Comparison of ENCODE assay signal across 13 cellular contexts in the genomic region with DNA sequence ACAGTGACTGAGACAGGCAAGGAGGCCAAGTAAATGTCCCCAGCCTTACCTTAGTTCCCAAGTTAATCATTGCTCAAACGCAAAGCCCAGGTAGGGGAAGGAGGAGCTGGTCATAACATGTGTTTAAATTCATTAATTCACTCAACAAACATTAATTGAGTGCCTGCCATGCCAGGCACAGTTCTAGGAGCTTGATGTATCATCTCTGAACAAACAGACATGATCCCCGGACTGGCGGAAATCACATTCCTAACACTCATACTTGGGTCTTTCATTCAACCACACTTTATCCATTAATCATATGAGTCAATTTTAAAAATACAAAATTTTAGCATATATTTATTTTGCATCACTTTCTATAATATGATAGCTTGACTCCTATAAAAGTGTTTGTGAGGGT.
DNase-seq lines count a peak whose midpoint lies in the region; ATAC-seq, FAIRE-seq and TF ChIP-seq lines count a peak whose summit lies in the region.
"Had no signal": no experiment of that assay in that cellular context is flagged by ENCODE, and none has a peak within 500 bp of the region (broad histone marks: within the 10 kb centered on the region; RNA-seq: fewer than 3 reads in every experiment).

No MANE protein-coding gene starts in this region.

- no peaks in the 10 kb centered on the region for H3K27me3 Mint-ChIP-seq in nephron (ENCODE audit: low read depth)

- intact Hi-C loops in posterior cingulate gyrus (cut with DNase I), result loop anchor here (2.0 to 5.0 kb wide), 3 partner anchors 192 to 1555 kb away; no protein-coding TSS in a partner anchor
- intact Hi-C loops in pancreas (cut with DNase I), result loop anchor here in 1 of 3 donors (10.0 kb wide), 1 partner anchor 195 kb away; no protein-coding TSS in a partner anchor

- H3K36me3 ChIP-seq in RWPE2 (ENCODE audit: low read depth), result no peaks in the 10 kb centered on the region
- no peaks in the 10 kb centered on the region for H3K36me3 ChIP-seq in pancreas

- peaks cover 3% of the 10 kb centered on the region for H3K9me3 Mint-ChIP-seq in nephron
- H3K9me3 Mint-ChIP-seq: CD14-positive monocyte, IgD-negative memory B cell had no signal

- no peak for FAIRE-seq in pancreas (lab: Jason Lieb, UNC)
- FAIRE-seq: H54 had no signal

- no peak overlapping the region for H3K27ac ChIP-seq in RWPE2 (ENCODE audit: poor library complexity, severe bottlenecking)
- no peak overlapping the region for H3K27ac ChIP-seq in epithelial cell of prostate
- no peak overlapping the region for H3K27ac ChIP-seq in pancreas

- peak; percentile 41; the same call in 1 of the 3 replicates for ATAC-seq in RWPE2 (ENCODE audit: low read depth)
- no peak for ATAC-seq in GM21390 (IDR thresholded peaks at IDR 0.05; ENCODE audit: unreplicated experiment)
- no peak for ATAC-seq in pancreas

- TF ChIP-seq CTCF in RWPE2 (IDR thresholded peaks at IDR 0.05; ENCODE audit: poor library complexity, severe bottlenecking) (no peak), nephron (IDR thresholded peaks at IDR 0.05; ENCODE audit: unreplicated experiment in 3 of 3) (no peak), pancreas (IDR thresholded peaks at IDR 0.05) (no peak)

- H3K9me3 ChIP-seq in RWPE2 (ENCODE audit: severe bottlenecking) (no peaks in the 10 kb centered on the region), pancreas (no peaks in the 10 kb centered on the region)
- H3K9me3 ChIP-seq: SK-N-SH had no signal

- WGBS in pancreas, 2 donors, result 80 to 82% methylated on average over 3 of the region's 3 CpGs

- H3K4me3 Mint-ChIP-seq in nephron, result no peak overlapping the region
- H3K4me3 Mint-ChIP-seq: B cell, CD14-positive monocyte, IgD-negative memory B cell had no signal

- DNase-seq in EL (peak; percentile 14), RWPE2 (ENCODE audit: low spot score) (no peak), epithelial cell of prostate (ENCODE audit: low read depth, low spot score) (peak; percentile 10), posterior cingulate gyrus (no peak), epidermal melanocyte (ENCODE audit: insufficient read length, low spot score) (no peak), pancreas (no peak)

- H3K4me1 Mint-ChIP-seq in nephron, result peaks cover 32% of the 10 kb centered on the region
- H3K4me1 Mint-ChIP-seq: B cell, IgD-negative memory B cell had no signal

- peak overlapping the region in 2 of 3 experiments; percentile 78 to 79 for H3K27ac Mint-ChIP-seq in nephron
- H3K27ac Mint-ChIP-seq: B cell had no signal

- no peaks in the 10 kb centered on the region for H3K27me3 ChIP-seq in RWPE2 (ENCODE audit: insufficient read depth, poor library complexity, severe bottlenecking)
- no peaks in the 10 kb centered on the region for H3K27me3 ChIP-seq in pancreas

- H3K4me3 ChIP-seq in RWPE2 (ENCODE audit: severe bottlenecking) (no peak overlapping the region), pancreas (no peak overlapping the region)

- H3K36me3 Mint-ChIP-seq in nephron (ENCODE audit: low read depth), result no peaks in the 10 kb centered on the region
- H3K36me3 Mint-ChIP-seq: CD14-positive monocyte, IgD-negative memory B cell had no signal

- H3K4me1 ChIP-seq in RWPE2 (ENCODE audit: insufficient read depth, poor library complexity, severe bottlenecking) (no peaks in the 10 kb centered on the region), pancreas (no peaks in the 10 kb centered on the region)

Comparison
In these comparisons a context has a peak if more than half of its experiments do, and no peak if none do; other contexts are left out.
1. DNase-seq: peak in EL (single experiment) and epithelial cell of prostate (single experiment); none in RWPE2 (single experiment), posterior cingulate gyrus (0 of 10), epidermal melanocyte (single experiment) and pancreas (0 of 6).